21 cellular contexts compared by ENCODE assay signal in the genomic region with DNA sequence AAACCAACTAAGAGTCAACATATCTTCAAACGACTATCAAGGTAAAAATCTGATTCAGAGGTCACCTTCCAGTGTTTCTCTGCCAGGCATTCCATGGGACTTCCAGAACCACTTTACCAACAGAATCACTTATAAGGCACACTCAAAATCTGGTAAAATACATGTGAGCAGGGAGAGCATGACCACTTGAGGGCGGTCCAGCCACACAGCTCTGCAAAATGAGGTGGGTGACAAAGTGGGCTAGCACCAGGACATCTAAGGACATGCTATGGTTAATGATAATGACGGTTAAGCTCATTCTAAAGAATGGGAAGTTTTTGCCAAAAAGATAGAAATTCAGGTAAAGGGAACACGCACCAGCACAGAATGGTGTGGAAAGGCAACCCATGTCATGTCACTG. TPM values are rescaled to one million over a fixed set of nuclear protein-coding genes. Genes with fewer than 3 reads are reported as not detected.
"Had no signal": no experiment of that assay in that cellular context is flagged by ENCODE, and none has a peak within 500 bp of the region (broad histone marks: within the 10 kb centered on the region; RNA-seq: fewer than 3 reads in every experiment).

No MANE protein-coding gene starts in this region.

- H3K4me1 Mint-ChIP-seq: memory B cell; naive B cell; stimulated activated naive B cell treated with anti-CD40 and anti-IgM and Interleukin-4, amounts not matched to agents 10 μg/mL and 1 μg/mL and 100 μg/mL, for 72 hours; WTC11 had no signal

- H2AFZ ChIP-seq: hepatocyte had no signal

- ATAC-seq: effector memory CD8-positive, alpha-beta T cell; psoas muscle; sciatic nerve; stimulated activated naive B cell treated with anti-CD40 and anti-IgM and Interleukin-4, amounts not matched to agents 10 μg/mL and 1 μg/mL and 100 μg/mL, for 72 hours; WTC11 had no signal

- DNase-seq: activated CD4-positive, alpha-beta memory T cell treated with anti-CD3 and anti-CD28 coated beads for 36 hours; activated CD4-positive, alpha-beta T cell treated with anti-CD3 and anti-CD28 coated beads for 36 hours; activated gamma-delta T cell treated with Interleukin-2 at 50 U/mL for 16 hours; activated T-cell treated with anti-CD3 and anti-CD28 coated beads for 4 hours; effector memory CD8-positive, alpha-beta T cell; naive B cell; psoas muscle; stimulated activated naive B cell treated with anti-CD40 and anti-IgM and Interleukin-4, amounts not matched to agents 10 μg/mL and 1 μg/mL and 100 μg/mL, for 72 hours had no signal

- H3K9me3 ChIP-seq: psoas muscle had no signal

- H3K79me2 ChIP-seq: hepatocyte had no signal

- H3K4me2 ChIP-seq: hepatocyte had no signal

- H3K9me3 Mint-ChIP-seq: activated T-helper 1 cell treated with anti-CD3 and anti-CD28 coated beads, Interleukin-12 subunit alpha, Interleukin-12 subunit beta, Interleukin-2, Interleukin-4 antibody, amounts not matched to agents 30 ng/mL and 10 ng/mL and 1 ng/mL, durations not matched to agents 14 hours and 24 hours and 36 hours; effector memory CD8-positive, alpha-beta T cell; T-helper 2 cell treated with Interferon-gamma antibody and Interleukin-4, amounts not matched to agents 5 μg/mL and 100 μg/mL, for 36 hours had no signal

- H3K27ac ChIP-seq: cardiac muscle cell, foreskin keratinocyte, hepatocyte, psoas muscle had no signal

- H3K27me3 ChIP-seq: cardiac muscle cell, foreskin keratinocyte, hepatocyte had no signal

- H3K4me3 Mint-ChIP-seq: activated CD4-positive, alpha-beta memory T cell treated with anti-CD3 and anti-CD28 coated beads for 36 hours; activated CD4-positive, alpha-beta T cell treated with anti-CD3 and anti-CD28 coated beads for 36 hours; activated naive CD8-positive, alpha-beta T cell; activated T-helper 1 cell treated with anti-CD3 and anti-CD28 coated beads, Interleukin-12 subunit alpha, Interleukin-12 subunit beta, Interleukin-2, Interleukin-4 antibody, amounts not matched to agents 30 ng/mL and 10 ng/mL and 1 ng/mL, durations not matched to agents 14 hours and 24 hours and 36 hours; effector memory CD8-positive, alpha-beta T cell; memory B cell; naive B cell; neural crest cell; stimulated activated naive B cell treated with anti-CD40 and anti-IgM and Interleukin-4, amounts not matched to agents 10 μg/mL and 1 μg/mL and 100 μg/mL, for 72 hours; T-helper 2 cell treated with Interferon-gamma antibody and Interleukin-4, amounts not matched to agents 5 μg/mL and 100 μg/mL, for 36 hours; WTC11 had no signal

- H3K4me3 ChIP-seq: cardiac muscle cell, hepatocyte, psoas muscle had no signal

- H3K27me3 Mint-ChIP-seq: activated CD4-positive, alpha-beta memory T cell treated with anti-CD3 and anti-CD28 coated beads for 36 hours; activated CD4-positive, alpha-beta T cell treated with anti-CD3 and anti-CD28 coated beads for 36 hours; activated naive CD8-positive, alpha-beta T cell; effector memory CD8-positive, alpha-beta T cell; memory B cell; naive B cell; stimulated activated naive B cell treated with anti-CD40 and anti-IgM and Interleukin-4, amounts not matched to agents 10 μg/mL and 1 μg/mL and 100 μg/mL, for 72 hours had no signal

- H3K4me1 ChIP-seq: psoas muscle had no signal

- FAIRE-seq: TTC549 had no signal

- H3K27ac Mint-ChIP-seq: activated CD4-positive, alpha-beta memory T cell treated with anti-CD3 and anti-CD28 coated beads for 36 hours; activated CD4-positive, alpha-beta T cell treated with anti-CD3 and anti-CD28 coated beads for 36 hours; activated naive CD8-positive, alpha-beta T cell; effector memory CD8-positive, alpha-beta T cell; memory B cell; WTC11 had no signal

RNA-seq across cellular contexts. Expression of a gene that starts 24.5 kb away (rescaled TPM):
- total RNA-seq: activated CD4-positive, alpha-beta memory T cell treated with anti-CD3 and anti-CD28 coated beads for 36 hours; activated CD4-positive, alpha-beta T cell treated with anti-CD3 and anti-CD28 coated beads for 36 hours; dermis microvascular lymphatic vessel endothelial cell; foreskin keratinocyte; mononuclear cell; neural crest cell had no signal
- polyA plus RNA-seq: foreskin keratinocyte had no signal
